ENCODE assay signal across 1 cellular context in genomic region chr22:38623357-38623756, GRCh38.
TF ChIP-seq lines count a peak whose summit lies in the region.

No MANE protein-coding gene starts in this region.

TF ChIP-seq in GM23338, 12 proteins besides CTCF, POLR2A, EP300 and RAD21:
- TF ChIP-seq ZNF462 (CRISPR knock-in tag; IDR thresholded peaks at IDR 0.05) (no peak), POLR2AphosphoS5 (IDR thresholded peaks at IDR 0.05; ENCODE audit: low read depth) (no peak), NANOG (IDR thresholded peaks at IDR 0.05; ENCODE audit: borderline replicate concordance) (no peak), ZNF114 (CRISPR knock-in tag; IDR thresholded peaks at IDR 0.05) (no peak), REST (IDR thresholded peaks at IDR 0.05; ENCODE audit: unreplicated experiment) (no peak), STAT1 (IDR thresholded peaks at IDR 0.05; ENCODE audit: unreplicated experiment) (no peak), JUNB (IDR thresholded peaks at IDR 0.05; ENCODE audit: unreplicated experiment) (no peak), EZH2phosphoT487 (IDR thresholded peaks at IDR 0.05; ENCODE audit: unreplicated experiment) (no peak), CREB1 (CRISPR knock-in tag; IDR thresholded peaks at IDR 0.05; ENCODE audit: low read depth) (no peak)
